ENCODE assay signal across 9 cellular contexts in the genomic region with DNA sequence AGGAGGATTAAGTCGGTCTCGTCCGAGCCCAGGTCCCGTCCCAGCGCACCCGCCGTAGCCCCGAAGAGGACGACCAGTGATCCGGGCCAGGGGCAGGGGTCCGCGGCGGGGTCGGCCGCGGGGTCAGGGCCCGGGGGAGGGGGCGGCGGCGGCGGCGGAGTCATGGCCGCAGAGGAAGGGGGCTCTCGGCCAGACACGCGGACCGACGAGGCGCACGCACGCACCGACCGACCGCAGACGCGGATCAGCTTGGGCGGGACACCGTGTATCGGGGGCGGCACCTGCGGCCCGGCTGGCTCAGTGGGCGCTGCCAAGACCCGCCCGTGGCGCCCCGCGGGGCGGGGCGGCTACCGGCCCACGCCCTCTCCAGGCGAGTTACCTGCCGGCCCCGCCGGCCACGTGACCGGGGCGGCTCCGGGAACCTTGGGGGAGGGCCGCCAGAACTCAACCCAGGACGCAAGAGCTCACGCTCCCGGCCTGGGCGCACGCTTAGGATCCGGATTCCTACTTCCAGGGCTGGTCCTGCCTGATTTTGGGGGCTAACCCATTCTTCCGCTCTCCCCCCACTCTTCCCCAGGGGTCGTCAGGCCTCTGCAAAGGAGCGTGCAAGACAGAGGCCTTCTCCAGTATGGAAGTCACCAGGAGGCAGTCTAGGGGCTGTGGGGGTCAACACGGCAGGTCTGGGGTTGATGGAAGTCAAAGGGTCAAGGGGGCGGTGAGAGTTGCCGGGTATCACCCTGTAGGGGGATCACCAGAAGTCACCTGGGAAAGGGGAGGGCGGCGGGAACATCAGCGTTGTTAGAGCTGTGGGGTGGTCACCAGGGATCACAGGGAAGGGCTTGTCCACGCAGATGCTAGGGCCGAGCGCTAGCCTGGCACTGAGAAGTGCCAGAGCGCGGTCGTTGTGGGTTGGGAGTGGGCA. TPM values are rescaled to one million over a fixed set of nuclear protein-coding genes. Genes with fewer than 3 reads are reported as not detected.
DNase-seq lines count a peak whose midpoint lies in the region; ATAC-seq and TF ChIP-seq lines count a peak whose summit lies in the region.
"Had no signal": no experiment of that assay in that cellular context is flagged by ENCODE, and none has a peak within 500 bp of the region (broad histone marks: within the 10 kb centered on the region; RNA-seq: fewer than 3 reads in every experiment).

ESRP2 (minus strand) TSS at position 246 of the 922 bp plus-strand sequence; CDS start at position 164, 82 bp downstream.

- peak within 1 kb of the TSS; percentile 98 for H3K27ac Mint-ChIP-seq in progenitor cell of endocrine pancreas

- no peaks in the 10 kb centered on the region for H3K27me3 ChIP-seq in GM06990 (replicated peaks; ENCODE audit: control insufficient read depth, insufficient read depth, low read length)

- H3K36me3 ChIP-seq in GM06990 (ENCODE audit: control insufficient read depth, insufficient read depth, low read length): no peaks in the 10 kb centered on the region; the same call in 1 of the 2 replicates

- TF ChIP-seq CTCF in GM06990 (IDR thresholded peaks at IDR 0.05; ENCODE audit: insufficient read depth, low read length, poor library complexity, severe bottlenecking) (no peak), progenitor cell of endocrine pancreas (IDR thresholded peaks at IDR 0.05; ENCODE audit: unreplicated experiment) (no peak)

- peaks cover 3% of the 10 kb centered on the region for H3K9me3 Mint-ChIP-seq in progenitor cell of endocrine pancreas (ENCODE audit: low read depth)

- peak within 1 kb of the TSS; percentile 58 for H3K4me3 ChIP-seq in GM06990 (replicated peaks; ENCODE audit: low read depth, low read length)

- no peaks in the 10 kb centered on the region for H3K27me3 Mint-ChIP-seq in progenitor cell of endocrine pancreas

- peaks cover 28% of the 10 kb centered on the region for H3K4me1 Mint-ChIP-seq in progenitor cell of endocrine pancreas (ENCODE audit: low read depth)

- ATAC-seq in GM21717 (IDR thresholded peaks at IDR 0.05; ENCODE audit: unreplicated experiment) (no peak), HG02588 (IDR thresholded peaks at IDR 0.05; ENCODE audit: unreplicated experiment) (no peak), GM19324 (IDR thresholded peaks at IDR 0.05; ENCODE audit: low FRiP score, unreplicated experiment) (no peak)

- DNase-seq in GM06990 (ENCODE audit: extremely low read depth, insufficient read length) (peak; percentile 62), NCI-H2029 (lab: John Stamatoyannopoulos, UW) (peak; percentile 69), glomerular visceral epithelial cell (ENCODE audit: extremely low spot score) (peak; percentile 42), progenitor cell of endocrine pancreas (ENCODE audit: low spot score, unreplicated experiment) (peak; percentile 67)
- DNase-seq in activated effector memory CD4-positive, alpha-beta T cell treated with Interleukin-2 at 50 U/mL for 16 hours: peak; percentile 21

- H3K4me3 Mint-ChIP-seq in progenitor cell of endocrine pancreas (ENCODE audit: low read depth): peak within 1 kb of the TSS; percentile 87

- peaks cover 9% of the 10 kb centered on the region for H3K36me3 Mint-ChIP-seq in progenitor cell of endocrine pancreas (ENCODE audit: insufficient read depth)

RNA-seq across cellular contexts. Expression of gene ESRP2, which starts in this region (rescaled TPM):
- total RNA-seq in progenitor cell of endocrine pancreas: 82.3 and 88.6 TPM in 2 replicates
- total RNA-seq: SK-MEL-5 had no signal
